ENCODE assay signal across 10 cellular contexts in the genomic region with DNA sequence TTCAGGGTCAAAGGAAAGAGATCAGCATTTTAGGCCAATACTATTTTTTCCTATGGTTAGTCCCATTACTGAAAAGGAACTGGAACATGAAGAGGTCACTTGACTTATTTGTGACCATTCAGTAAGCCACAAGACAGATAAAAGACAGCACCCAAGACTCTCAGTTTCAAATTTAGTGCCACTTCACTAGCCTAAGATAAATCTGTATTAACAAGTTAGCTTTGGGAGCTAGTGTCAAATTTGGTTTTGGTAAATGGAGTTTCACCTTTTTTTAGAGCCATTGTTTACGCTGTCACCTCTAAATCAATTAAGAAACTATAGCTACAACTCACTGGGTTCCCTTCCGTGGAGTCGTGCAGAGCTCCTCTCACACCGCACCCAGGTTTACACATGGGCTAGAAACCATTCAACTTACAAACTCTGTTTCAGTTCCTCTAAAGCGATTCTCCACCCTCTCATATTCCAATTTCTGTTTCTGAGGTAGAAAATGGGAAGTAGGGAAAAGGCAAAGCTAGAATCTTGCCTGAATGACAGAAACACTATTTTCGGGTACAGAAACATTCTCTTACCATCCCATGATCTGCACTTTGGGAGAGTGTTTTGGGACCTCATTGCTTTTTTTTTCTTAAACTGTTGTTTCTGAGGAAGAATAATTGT. TPM values are rescaled to one million over a fixed set of nuclear protein-coding genes. Genes with fewer than 3 reads are reported as not detected.
DNase-seq lines count a peak whose midpoint lies in the region; ATAC-seq lines count a peak whose summit lies in the region.
"Had no signal": no experiment of that assay in that cellular context is flagged by ENCODE, and none has a peak within 500 bp of the region (broad histone marks: within the 10 kb centered on the region; RNA-seq: fewer than 3 reads in every experiment).

No MANE protein-coding gene starts in this region.

- H3K4me1 Mint-ChIP-seq in IgD-negative memory B cell (peaks cover 42 to 63% (median 49%) of the 10 kb centered on the region in 3 donors), memory B cell (peaks cover 57% of the 10 kb centered on the region)
- peaks cover 0 to 5% of the 10 kb centered on the region in 2 donors for H3K4me1 Mint-ChIP-seq in natural killer cell treated with Interleukin-12 subunit alpha and Interleukin-12 subunit beta and Interleukin-15 and Interleukin-18, amount 100 ng/mL, for 72 hours (ENCODE audit: low read depth in 2 of 2)

- H3K4me3 Mint-ChIP-seq in IgD-negative memory B cell, result peak overlapping the region; percentile 57 to 76 (median 67)
- H3K4me3 Mint-ChIP-seq in memory B cell, result peak overlapping the region; percentile 57
- H3K4me3 Mint-ChIP-seq in natural killer cell treated with Interleukin-12 subunit alpha and Interleukin-12 subunit beta and Interleukin-15 and Interleukin-18, amount 100 ng/mL, for 72 hours, result no peak overlapping the region
- H3K4me3 Mint-ChIP-seq: T-helper 17 cell had no signal

- H3K27ac Mint-ChIP-seq in IgD-negative memory B cell (peak overlapping the region; percentile 67 to 97 (median 69)), memory B cell (peak overlapping the region; percentile 81)
- no peak overlapping the region for H3K27ac Mint-ChIP-seq in natural killer cell treated with Interleukin-12 subunit alpha and Interleukin-12 subunit beta and Interleukin-15 and Interleukin-18, amount 100 ng/mL, for 72 hours

- ATAC-seq in GM18909 (IDR thresholded peaks at IDR 0.05; ENCODE audit: poor library complexity, unreplicated experiment), result peak; percentile 78
- ATAC-seq in HG02623 (IDR thresholded peaks at IDR 0.05; ENCODE audit: unreplicated experiment), result peak; percentile 61
- peak; percentile 98 for ATAC-seq in memory B cell (ENCODE audit: low read depth)
- ATAC-seq in natural killer cell treated with Interleukin-12 subunit alpha and Interleukin-12 subunit beta and Interleukin-15 and Interleukin-18, amount 100 ng/mL, for 72 hours, result no peak
- ATAC-seq: T-helper 17 cell had no signal

- no peaks in the 10 kb centered on the region for H3K27me3 Mint-ChIP-seq in IgD-negative memory B cell
- H3K27me3 Mint-ChIP-seq in memory B cell, result no peaks in the 10 kb centered on the region
- no peaks in the 10 kb centered on the region for H3K27me3 Mint-ChIP-seq in natural killer cell treated with Interleukin-12 subunit alpha and Interleukin-12 subunit beta and Interleukin-15 and Interleukin-18, amount 100 ng/mL, for 72 hours
- H3K27me3 Mint-ChIP-seq: T-helper 17 cell had no signal

- DNase-seq in memory B cell (ENCODE audit: low spot score in 2 of 2) (peak in 1 of 2 donors; percentile 53), HPDE6-E6E7 (ENCODE audit: extremely low spot score) (no peak), HuH-7 (ENCODE audit: low spot score) (no peak), NCI-H1092 (lab: John Stamatoyannopoulos, UW) (no peak)
- DNase-seq in natural killer cell treated with Interleukin-12 subunit alpha and Interleukin-12 subunit beta and Interleukin-15 and Interleukin-18, amount 100 ng/mL, for 72 hours (ENCODE audit: low spot score), result no peak
- DNase-seq: NCI-H1417, T-helper 17 cell had no signal

- H3K9me3 Mint-ChIP-seq in IgD-negative memory B cell (peaks cover 0 to 2% (median 0%) of the 10 kb centered on the region in 3 donors), memory B cell (no peaks in the 10 kb centered on the region)
- H3K9me3 Mint-ChIP-seq in natural killer cell treated with Interleukin-12 subunit alpha and Interleukin-12 subunit beta and Interleukin-15 and Interleukin-18, amount 100 ng/mL, for 72 hours, result no peaks in the 10 kb centered on the region

- H3K36me3 Mint-ChIP-seq in IgD-negative memory B cell (peaks cover 20% of the 10 kb centered on the region), memory B cell (peaks cover 28% of the 10 kb centered on the region)
- peaks cover 16% of the 10 kb centered on the region for H3K36me3 Mint-ChIP-seq in natural killer cell treated with Interleukin-12 subunit alpha and Interleukin-12 subunit beta and Interleukin-15 and Interleukin-18, amount 100 ng/mL, for 72 hours

RNA-seq across cellular contexts. Expression of gene CCDC32, which starts 14.3 kb away (rescaled TPM):
- 131 TPM for polyA plus RNA-seq in IgD-negative memory B cell
- total RNA-seq in natural killer cell treated with Interleukin-12 subunit alpha and Interleukin-12 subunit beta and Interleukin-15 and Interleukin-18, amount 100 ng/mL, for 72 hours, result 10 to 100 TPM; 49.0 to 52.5 TPM

RNA-seq across cellular contexts. Expression of gene RPUSD2, which starts 18.6 kb away (rescaled TPM):
- polyA plus RNA-seq in IgD-negative memory B cell, result 19.7 TPM
- 10 to 100 TPM; 14.3 to 19.0 TPM for total RNA-seq in natural killer cell treated with Interleukin-12 subunit alpha and Interleukin-12 subunit beta and Interleukin-15 and Interleukin-18, amount 100 ng/mL, for 72 hours

RNA-seq across cellular contexts. Expression of gene KNL1, which starts 43.5 kb away (rescaled TPM):
- 1.1 TPM for polyA plus RNA-seq in IgD-negative memory B cell
- total RNA-seq in natural killer cell treated with Interleukin-12 subunit alpha and Interleukin-12 subunit beta and Interleukin-15 and Interleukin-18, amount 100 ng/mL, for 72 hours, result 10 to 100 TPM; 20.1 to 48.6 TPM

Comparison
In these comparisons a context has a peak if more than half of its experiments do, and no peak if none do; other contexts are left out.
1. ATAC-seq: peak in GM18909 (single experiment), HG02623 (single experiment) and memory B cell (single experiment); none in natural killer cell treated with Interleukin-12 subunit alpha and Interleukin-12 subunit beta and Interleukin-15 and Interleukin-18, amount 100 ng/mL, for 72 hours (0 of 2).
2. H3K27ac Mint-ChIP-seq: peak in IgD-negative memory B cell (3 of 3) and memory B cell (single experiment); none in natural killer cell treated with Interleukin-12 subunit alpha and Interleukin-12 subunit beta and Interleukin-15 and Interleukin-18, amount 100 ng/mL, for 72 hours (0 of 2).